In the genomic region with DNA sequence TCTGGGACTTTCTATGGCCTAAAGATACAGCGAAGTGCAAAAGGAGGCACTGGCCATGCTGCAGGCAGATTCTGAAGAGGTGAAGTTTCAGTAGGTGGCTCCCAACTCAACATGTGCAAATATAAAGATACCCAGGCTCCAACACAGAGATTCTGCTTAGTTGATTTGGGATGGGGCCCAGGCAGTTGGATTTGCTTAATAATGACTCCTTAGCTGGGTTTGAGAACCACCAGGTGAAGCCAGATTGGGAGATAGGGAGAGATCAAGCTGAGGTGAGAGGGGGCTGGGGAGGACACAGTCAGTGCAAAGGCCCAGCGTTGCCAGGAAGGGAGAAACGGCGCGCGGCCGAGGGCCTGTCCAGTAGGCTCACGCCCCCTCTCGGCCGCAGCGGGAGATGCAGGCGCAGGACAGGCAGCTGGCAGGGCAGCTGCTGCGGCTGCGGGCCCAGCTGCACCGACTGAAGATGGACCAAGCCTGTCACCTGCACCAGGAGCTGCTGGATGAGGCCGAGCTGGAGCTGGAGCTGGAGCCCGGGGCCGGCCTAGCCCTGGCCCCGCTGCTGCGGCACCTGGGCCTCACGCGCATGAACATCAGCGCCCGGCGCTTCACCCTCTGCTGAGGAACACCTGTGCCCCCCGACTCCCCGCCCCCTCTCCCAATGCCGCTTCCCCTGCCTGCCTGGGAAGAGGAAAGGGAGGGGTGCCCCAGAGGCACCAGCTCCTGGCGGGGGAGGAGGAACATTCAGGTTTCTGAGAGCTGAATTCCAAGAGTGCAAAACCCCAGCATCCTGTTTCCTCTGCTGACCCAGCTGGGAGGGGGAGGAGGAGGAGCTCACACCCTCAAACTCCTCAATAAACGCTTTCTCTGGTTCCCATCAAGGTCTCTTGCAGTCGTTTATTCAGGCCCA, we compare ENCODE assay signal across 9 cellular contexts. TPM values are rescaled to one million over a fixed set of nuclear protein-coding genes. Genes with fewer than 3 reads are reported as not detected.
DNase-seq lines count a peak whose midpoint lies in the region; ATAC-seq and TF ChIP-seq lines count a peak whose summit lies in the region.
"Had no signal": no experiment of that assay in that cellular context is flagged by ENCODE, and none has a peak within 500 bp of the region (broad histone marks: within the 10 kb centered on the region; RNA-seq: fewer than 3 reads in every experiment).

No MANE protein-coding gene starts in this region.

- H3K4me1 Mint-ChIP-seq in CD8-positive, alpha-beta memory T cell: peaks cover 36 to 48% (median 40%) of the 10 kb centered on the region in 3 donors
- H3K4me1 Mint-ChIP-seq in activated CD8-positive, alpha-beta memory T cell treated with anti-CD3 and anti-CD28 coated beads, Interleukin-2, amount 10 ng/mL, durations not matched to agents 7 days and 5 days: peaks cover 47% of the 10 kb centered on the region
- H3K4me1 Mint-ChIP-seq in naive B cell: peaks cover 55 to 77% (median 76%) of the 10 kb centered on the region in 3 donors
- peaks cover 66% of the 10 kb centered on the region for H3K4me1 Mint-ChIP-seq in stimulated activated naive CD8-positive, alpha-beta T cell treated with anti-CD3 and anti-CD28 coated beads, Interleukin-15, Interleukin-2, amounts not matched to agents 100 ng/mL and 50 ng/mL, for 24 hours (ENCODE audit: low read depth)

- no peaks in the 10 kb centered on the region for H3K27me3 ChIP-seq in CD8-positive, alpha-beta memory T cell (ENCODE audit: insufficient read depth, low read length, poor library complexity, severe bottlenecking)

- ATAC-seq in HG02759 (IDR thresholded peaks at IDR 0.05; ENCODE audit: unreplicated experiment) (peak; percentile 30), naive B cell (ENCODE audit: low read depth in 2 of 2) (no peak), GM18907 (IDR thresholded peaks at IDR 0.05; ENCODE audit: unreplicated experiment) (no peak)
- peak; percentile 38 for ATAC-seq in activated CD8-positive, alpha-beta memory T cell treated with anti-CD3 and anti-CD28 coated beads, Interleukin-2, amount 10 ng/mL, durations not matched to agents 7 days and 5 days

- H3K27me3 Mint-ChIP-seq in CD8-positive, alpha-beta memory T cell: peaks cover 0 to 4% of the 10 kb centered on the region in 2 donors
- H3K27me3 Mint-ChIP-seq in activated CD8-positive, alpha-beta memory T cell treated with anti-CD3 and anti-CD28 coated beads, Interleukin-2, amount 10 ng/mL, durations not matched to agents 7 days and 5 days: no peaks in the 10 kb centered on the region
- no peaks in the 10 kb centered on the region for H3K27me3 Mint-ChIP-seq in naive B cell
- no peaks in the 10 kb centered on the region for H3K27me3 Mint-ChIP-seq in stimulated activated naive CD8-positive, alpha-beta T cell treated with anti-CD3 and anti-CD28 coated beads, Interleukin-15, Interleukin-2, amounts not matched to agents 100 ng/mL and 50 ng/mL, for 24 hours

- POLR2A ChIA-PET in CD8-positive, alpha-beta memory T cell (lab: Charles Lee): interaction anchor here (0.6 to 2.5 kb wide), 13 partner anchors 8 to 88 kb away, joined by 3 to 17 read pairs (median 4); a partner anchor contains a TSS

- H3K4me1 ChIP-seq in CD8-positive, alpha-beta memory T cell (ENCODE audit: insufficient read depth, low read length): peaks cover 48% of the 10 kb centered on the region

- H3K4me3 ChIP-seq in CD8-positive, alpha-beta memory T cell (ENCODE audit: low read length): peak overlapping the region; percentile 60
- H3K4me3 ChIP-seq in epithelial cell of proximal tubule (ENCODE audit: low read depth, low read length): no peak overlapping the region

- DNase-seq in CD8-positive, alpha-beta memory T cell: peak; percentile 65 to 84 (median 68)
- DNase-seq in NCI-H69 (lab: John Stamatoyannopoulos, UW): peak; percentile 78
- DNase-seq in activated CD8-positive, alpha-beta memory T cell treated with anti-CD3 and anti-CD28 coated beads, Interleukin-2, amount 10 ng/mL, durations not matched to agents 7 days and 5 days: peak; percentile 90
- DNase-seq in epithelial cell of proximal tubule (ENCODE audit: low read depth): no peak
- peak; percentile 66 for DNase-seq in naive B cell

- peak overlapping the region; percentile 62 to 99 (median 85) for H3K4me3 Mint-ChIP-seq in CD8-positive, alpha-beta memory T cell
- peak overlapping the region; percentile 57 for H3K4me3 Mint-ChIP-seq in activated CD8-positive, alpha-beta memory T cell treated with anti-CD3 and anti-CD28 coated beads, Interleukin-2, amount 10 ng/mL, durations not matched to agents 7 days and 5 days
- peak overlapping the region; percentile 44 to 93 (median 84) for H3K4me3 Mint-ChIP-seq in naive B cell
- peak overlapping the region; percentile 59 for H3K4me3 Mint-ChIP-seq in stimulated activated naive CD8-positive, alpha-beta T cell treated with anti-CD3 and anti-CD28 coated beads, Interleukin-15, Interleukin-2, amounts not matched to agents 100 ng/mL and 50 ng/mL, for 24 hours

- H3K36me3 ChIP-seq in CD8-positive, alpha-beta memory T cell (ENCODE audit: insufficient read depth, low read length): no peaks in the 10 kb centered on the region

- no peaks in the 10 kb centered on the region for H3K9me3 Mint-ChIP-seq in CD8-positive, alpha-beta memory T cell
- no peaks in the 10 kb centered on the region for H3K9me3 Mint-ChIP-seq in activated CD8-positive, alpha-beta memory T cell treated with anti-CD3 and anti-CD28 coated beads, Interleukin-2, amount 10 ng/mL, durations not matched to agents 7 days and 5 days (ENCODE audit: low read depth)
- H3K9me3 Mint-ChIP-seq in naive B cell: no peaks in the 10 kb centered on the region
- no peaks in the 10 kb centered on the region for H3K9me3 Mint-ChIP-seq in stimulated activated naive CD8-positive, alpha-beta T cell treated with anti-CD3 and anti-CD28 coated beads, Interleukin-15, Interleukin-2, amounts not matched to agents 100 ng/mL and 50 ng/mL, for 24 hours

- H3K36me3 Mint-ChIP-seq in CD8-positive, alpha-beta memory T cell: peaks cover 4 to 27% (median 10%) of the 10 kb centered on the region in 3 donors
- peaks cover 19% of the 10 kb centered on the region for H3K36me3 Mint-ChIP-seq in activated CD8-positive, alpha-beta memory T cell treated with anti-CD3 and anti-CD28 coated beads, Interleukin-2, amount 10 ng/mL, durations not matched to agents 7 days and 5 days
- H3K36me3 Mint-ChIP-seq in naive B cell: no peaks in the 10 kb centered on the region
- peaks cover 17% of the 10 kb centered on the region for H3K36me3 Mint-ChIP-seq in stimulated activated naive CD8-positive, alpha-beta T cell treated with anti-CD3 and anti-CD28 coated beads, Interleukin-15, Interleukin-2, amounts not matched to agents 100 ng/mL and 50 ng/mL, for 24 hours (ENCODE audit: low read depth)

- H3K27ac ChIP-seq in CD8-positive, alpha-beta memory T cell (ENCODE audit: low read depth, low read length): no peak overlapping the region

- H3K9me3 ChIP-seq in CD8-positive, alpha-beta memory T cell (ENCODE audit: low read length): no peaks in the 10 kb centered on the region

- peak; percentile 78 for TF ChIP-seq CTCF in epithelial cell of proximal tubule (conservative IDR thresholded peaks at IDR 0.05; ENCODE audit: low read depth, low read length)

- H3K27ac Mint-ChIP-seq in CD8-positive, alpha-beta memory T cell: peak overlapping the region; percentile 72 to 100 (median 98)
- H3K27ac Mint-ChIP-seq in activated CD8-positive, alpha-beta memory T cell treated with anti-CD3 and anti-CD28 coated beads, Interleukin-2, amount 10 ng/mL, durations not matched to agents 7 days and 5 days: peak overlapping the region; percentile 94
- peak overlapping the region; percentile 62 to 99 (median 91) for H3K27ac Mint-ChIP-seq in naive B cell
- peak overlapping the region; percentile 78 for H3K27ac Mint-ChIP-seq in stimulated activated naive CD8-positive, alpha-beta T cell treated with anti-CD3 and anti-CD28 coated beads, Interleukin-15, Interleukin-2, amounts not matched to agents 100 ng/mL and 50 ng/mL, for 24 hours

- CTCF ChIA-PET in CD8-positive, alpha-beta memory T cell (lab: Charles Lee): interaction anchor here (0.6 to 13.4 kb wide), 39 partner anchors 10 to 191 kb away, joined by 3 to 181 read pairs (median 5); a partner anchor contains a TSS
- CTCF ChIA-PET in activated CD8-positive, alpha-beta memory T cell treated with anti-CD3 and anti-CD28 coated beads, Interleukin-2, amount 10 ng/mL, durations not matched to agents 7 days and 5 days (lab: Charles Lee): interaction anchor here (0.6 to 11.3 kb wide), 35 partner anchors 10 to 191 kb away, joined by 3 to 99 read pairs (median 4); a partner anchor contains a TSS

RNA-seq across cellular contexts. Expression of a gene that starts 1.2 kb away (rescaled TPM):
- under 1 TPM; 0.33 to 0.63 TPM for total RNA-seq in CD8-positive, alpha-beta memory T cell
- polyA plus RNA-seq in CD8-positive, alpha-beta memory T cell: not detected
- 1 to 10 TPM in 1 of 2 experiments, under 1 TPM in 1; 0.80 to 1.2 TPM for total RNA-seq in activated CD8-positive, alpha-beta memory T cell treated with anti-CD3 and anti-CD28 coated beads, Interleukin-2, amount 10 ng/mL, durations not matched to agents 7 days and 5 days
- total RNA-seq in epithelial cell of proximal tubule: 0.35 TPM in 1 of 2 replicates, not detected in the other
- polyA plus RNA-seq in naive B cell (ENCODE audit: low read depth in 6 of 6): under 1 TPM in 1 of 6 donors, not detected in 5; 0.42 TPM

RNA-seq across cellular contexts. Expression of a gene that starts 2.8 kb away (rescaled TPM):
- total RNA-seq in CD8-positive, alpha-beta memory T cell: 100 to 1,000 TPM; 288 to 297 TPM
- 937 TPM for polyA plus RNA-seq in CD8-positive, alpha-beta memory T cell
- total RNA-seq in activated CD8-positive, alpha-beta memory T cell treated with anti-CD3 and anti-CD28 coated beads, Interleukin-2, amount 10 ng/mL, durations not matched to agents 7 days and 5 days: 100 to 1,000 TPM; 441 to 481 TPM
- total RNA-seq in epithelial cell of proximal tubule: 8.2 and 10.3 TPM in 2 replicates
- 100 to 1,000 TPM in 1 of 6 donors, 10 to 100 TPM in 5; 57.7 to 124 (median 61.1) TPM for polyA plus RNA-seq in naive B cell (ENCODE audit: low read depth in 6 of 6)

RNA-seq across cellular contexts. Expression of a gene that starts 26.0 kb away (rescaled TPM):
- total RNA-seq in CD8-positive, alpha-beta memory T cell: 100 to 1,000 TPM; 381 to 390 TPM
- 173 TPM for polyA plus RNA-seq in CD8-positive, alpha-beta memory T cell
- 100 to 1,000 TPM; 162 to 227 TPM for total RNA-seq in activated CD8-positive, alpha-beta memory T cell treated with anti-CD3 and anti-CD28 coated beads, Interleukin-2, amount 10 ng/mL, durations not matched to agents 7 days and 5 days
- 338 and 472 TPM in 2 replicates for total RNA-seq in epithelial cell of proximal tubule
- 100 to 1,000 TPM; 152 to 251 (median 180) TPM for polyA plus RNA-seq in naive B cell (ENCODE audit: low read depth in 6 of 6)

RNA-seq across cellular contexts. Expression of a gene that starts 26.1 kb away (rescaled TPM):
- total RNA-seq in CD8-positive, alpha-beta memory T cell: 10 to 100 TPM; 10.9 to 12.2 TPM
- 6.5 TPM for polyA plus RNA-seq in CD8-positive, alpha-beta memory T cell
- total RNA-seq in activated CD8-positive, alpha-beta memory T cell treated with anti-CD3 and anti-CD28 coated beads, Interleukin-2, amount 10 ng/mL, durations not matched to agents 7 days and 5 days: 10 to 100 TPM; 11.7 to 12.3 TPM
- total RNA-seq in epithelial cell of proximal tubule: 12.2 and 14.4 TPM in 2 replicates
- polyA plus RNA-seq in naive B cell (ENCODE audit: low read depth in 6 of 6): 10 to 100 TPM in 4 of 6 donors, 1 to 10 TPM in 1, not detected in 1; 6.8 to 12.0 (median 10.9) TPM

RNA-seq across cellular contexts. Expression of a gene that starts 39.3 kb away (rescaled TPM):
- total RNA-seq in CD8-positive, alpha-beta memory T cell: under 1 TPM in 1 of 2 experiments, not detected in 1; 0.11 TPM
- 0.13 TPM for polyA plus RNA-seq in CD8-positive, alpha-beta memory T cell
- under 1 TPM in 1 of 2 experiments, not detected in 1; 0.16 TPM for total RNA-seq in activated CD8-positive, alpha-beta memory T cell treated with anti-CD3 and anti-CD28 coated beads, Interleukin-2, amount 10 ng/mL, durations not matched to agents 7 days and 5 days
- not detected in 2 replicates for total RNA-seq in epithelial cell of proximal tubule
- polyA plus RNA-seq in naive B cell (ENCODE audit: low read depth in 6 of 6): under 1 TPM in 2 of 6 donors, not detected in 4; 0.13 to 0.36 TPM
- total RNA-seq: T-helper 2 cell treated with Interferon-gamma antibody and Interleukin-4, amounts not matched to agents 100 ng/mL and 5 ng/mL, for 36 hours had no signal

Comparison
In these comparisons a context has a peak if more than half of its experiments do, and no peak if none do; other contexts are left out.
1. ATAC-seq: peak in HG02759 (single experiment) and activated CD8-positive, alpha-beta memory T cell treated with anti-CD3 and anti-CD28 coated beads, Interleukin-2, amount 10 ng/mL, durations not matched to agents 7 days and 5 days (single experiment); none in naive B cell (0 of 2) and GM18907 (single experiment).
2. RNA of a gene that starts 2.8 kb away (total RNA-seq): 441 to 481 TPM in activated CD8-positive, alpha-beta memory T cell treated with anti-CD3 and anti-CD28 coated beads, Interleukin-2, amount 10 ng/mL, durations not matched to agents 7 days and 5 days and 288 to 297 TPM in CD8-positive, alpha-beta memory T cell; 8.2 to 10.3 TPM in epithelial cell of proximal tubule; every median in the first group is over 10 times any median in the second.
3. Peak in every context shown above with its lines, with median percentiles within 50 percentile points of each other: H3K27ac Mint-ChIP-seq and H3K4me3 Mint-ChIP-seq.